In genomic region chr17:50603340-50603739, GRCh38 we compare ENCODE assay signal across 11 cellular contexts. TPM values are rescaled to one million over a fixed set of nuclear protein-coding genes. Genes with fewer than 3 reads are reported as not detected.
DNase-seq lines count a peak whose midpoint lies in the region; ATAC-seq and TF ChIP-seq lines count a peak whose summit lies in the region.
"Had no signal": no experiment of that assay in that cellular context is flagged by ENCODE, and none has a peak within 500 bp of the region (broad histone marks: within the 10 kb centered on the region; RNA-seq: fewer than 3 reads in every experiment).

No MANE protein-coding gene starts in this region.

- H3K27ac ChIP-seq in trophoblast cell (ENCODE audit: low read depth, low read length) = no peak overlapping the region
- H3K27ac ChIP-seq: BLaER1, tibial artery had no signal

- H3K4me1 ChIP-seq in trophoblast cell (ENCODE audit: control insufficient read depth in 1 of 2, insufficient read depth in 2 of 2, low read length in 2 of 2) = no peaks in the 10 kb centered on the region

- no peak overlapping the region for H4K8ac ChIP-seq in trophoblast cell (ENCODE audit: low read depth, low read length)

- H3K36me3 ChIP-seq in trophoblast cell (ENCODE audit: control insufficient read depth in 1 of 2, insufficient read depth in 2 of 2, low read length in 2 of 2) = no peaks in the 10 kb centered on the region
- H3K36me3 ChIP-seq: BLaER1, tibial artery had no signal

- H3K27me3 ChIP-seq in trophoblast cell (ENCODE audit: insufficient read depth, low read length) = no peaks in the 10 kb centered on the region
- H3K27me3 ChIP-seq: BLaER1 had no signal

- no peak overlapping the region for H2BK12ac ChIP-seq in trophoblast cell (ENCODE audit: low read length)

- H2AK5ac ChIP-seq in trophoblast cell (ENCODE audit: low read length) = no peak overlapping the region

- WGBS in trophoblast cell (ENCODE audit: extremely low coverage, insufficient coverage, insufficient read length) = no CpG with 5 or more reads among the region's 9 CpGs

- DNase-seq in NCI-H524 (lab: John Stamatoyannopoulos, UW) (peak; percentile 17 to 48), NCI-H524 treated with DMSO at 0.1 percent for 48 hours (lab: John Stamatoyannopoulos, UW) (no peak), Kasumi-1 (lab: John Stamatoyannopoulos, UW) (peak; percentile 49 to 72), trophoblast cell (peak; percentile 22 to 35), HK-2 (ENCODE audit: unreplicated experiment) (no peak), dedifferentiated amniotic fluid mesenchymal stem cell (ENCODE audit: extremely low spot score) (no peak)
- DNase-seq: NCI-H226, tibial artery had no signal

- no peak overlapping the region for H4K91ac ChIP-seq in trophoblast cell (ENCODE audit: low read depth, low read length)

- no peaks in the 10 kb centered on the region for H3K79me1 ChIP-seq in trophoblast cell (ENCODE audit: low read length)

- H2BK120ac ChIP-seq in trophoblast cell (ENCODE audit: insufficient read depth, low read length, poor library complexity) = no peak overlapping the region

- H3K4ac ChIP-seq in trophoblast cell (ENCODE audit: low read depth, low read length) = no peak overlapping the region

- no peak overlapping the region for H3K4me3 ChIP-seq in trophoblast cell (ENCODE audit: low read depth, low read length)
- H3K4me3 ChIP-seq: BLaER1, tibial artery had no signal

- no peak overlapping the region for H4K12ac ChIP-seq in trophoblast cell (ENCODE audit: low read depth, low read length)

- no peak overlapping the region for H2AFZ ChIP-seq in trophoblast cell (ENCODE audit: insufficient read depth, low read length, poor library complexity)

- H3K79me2 ChIP-seq in trophoblast cell (ENCODE audit: control insufficient read depth, insufficient read depth, low read length, poor library complexity) = no peaks in the 10 kb centered on the region

- H3K14ac ChIP-seq in trophoblast cell (ENCODE audit: low read length) = no peak overlapping the region

- H3K23ac ChIP-seq in trophoblast cell (ENCODE audit: low read length) = no peak overlapping the region

- H3K4me2 ChIP-seq in trophoblast cell (ENCODE audit: low read length) = no peak overlapping the region
- H3K4me2 ChIP-seq: BLaER1 had no signal

- H3K9me3 ChIP-seq in trophoblast cell (ENCODE audit: insufficient read depth, low read depth, low read length) = no peaks in the 10 kb centered on the region
- H3K9me3 ChIP-seq: BLaER1, tibial artery had no signal

- H3K18ac ChIP-seq in trophoblast cell (ENCODE audit: low read length) = no peak overlapping the region

- ATAC-seq in SK-N-SH treated with all-trans-retinoic acid at 6 μM for 48 hours = peak; percentile 34
- no peak for ATAC-seq in HG02642 (IDR thresholded peaks at IDR 0.05; ENCODE audit: poor library complexity, unreplicated experiment)

- H2BK5ac ChIP-seq in trophoblast cell (ENCODE audit: low read depth, low read length, poor library complexity) = no peak overlapping the region

- no peak overlapping the region for H3K9ac ChIP-seq in trophoblast cell (ENCODE audit: low read length)
- H3K9ac ChIP-seq: BLaER1 had no signal

TF ChIP-seq in SK-N-SH treated with all-trans-retinoic acid at 6 μM for 48 hours, 23 proteins besides CTCF, POLR2A, EP300 and RAD21 (continues in another document):
- TF ChIP-seq ZNF70 (CRISPR knock-in tag; IDR thresholded peaks at IDR 0.05) (no peak), GLIS3 (CRISPR knock-in tag; IDR thresholded peaks at IDR 0.05) (no peak), CSRNP3 (CRISPR knock-in tag; IDR thresholded peaks at IDR 0.05) (no peak), RARB (CRISPR knock-in tag; IDR thresholded peaks at IDR 0.05) (no peak), CSDC2 (CRISPR knock-in tag; IDR thresholded peaks at IDR 0.05) (no peak), SNAI2 (CRISPR knock-in tag; IDR thresholded peaks at IDR 0.05) (no peak), OSR1 (CRISPR knock-in tag; IDR thresholded peaks at IDR 0.05) (no peak), ZNF8 (CRISPR knock-in tag; IDR thresholded peaks at IDR 0.05) (no peak), ARNTL (CRISPR knock-in tag; IDR thresholded peaks at IDR 0.05; ENCODE audit: borderline replicate concordance, low read depth) (no peak), TCF4 (CRISPR knock-in tag; IDR thresholded peaks at IDR 0.05; ENCODE audit: borderline replicate concordance) (no peak), ESRRG (CRISPR knock-in tag; IDR thresholded peaks at IDR 0.05) (no peak), ZFP30 (CRISPR knock-in tag; IDR thresholded peaks at IDR 0.05) (no peak), TSHZ2 (CRISPR knock-in tag; IDR thresholded peaks at IDR 0.05) (no peak), CREB5 (CRISPR knock-in tag; IDR thresholded peaks at IDR 0.05; ENCODE audit: low read depth) (no peak), PPARA (CRISPR knock-in tag; IDR thresholded peaks at IDR 0.05; ENCODE audit: borderline replicate concordance) (no peak), ZNF565 (CRISPR knock-in tag; conservative IDR thresholded peaks at IDR 0.05; ENCODE audit: low read depth) (no peak)
- TF ChIP-seq, protein P1, sequence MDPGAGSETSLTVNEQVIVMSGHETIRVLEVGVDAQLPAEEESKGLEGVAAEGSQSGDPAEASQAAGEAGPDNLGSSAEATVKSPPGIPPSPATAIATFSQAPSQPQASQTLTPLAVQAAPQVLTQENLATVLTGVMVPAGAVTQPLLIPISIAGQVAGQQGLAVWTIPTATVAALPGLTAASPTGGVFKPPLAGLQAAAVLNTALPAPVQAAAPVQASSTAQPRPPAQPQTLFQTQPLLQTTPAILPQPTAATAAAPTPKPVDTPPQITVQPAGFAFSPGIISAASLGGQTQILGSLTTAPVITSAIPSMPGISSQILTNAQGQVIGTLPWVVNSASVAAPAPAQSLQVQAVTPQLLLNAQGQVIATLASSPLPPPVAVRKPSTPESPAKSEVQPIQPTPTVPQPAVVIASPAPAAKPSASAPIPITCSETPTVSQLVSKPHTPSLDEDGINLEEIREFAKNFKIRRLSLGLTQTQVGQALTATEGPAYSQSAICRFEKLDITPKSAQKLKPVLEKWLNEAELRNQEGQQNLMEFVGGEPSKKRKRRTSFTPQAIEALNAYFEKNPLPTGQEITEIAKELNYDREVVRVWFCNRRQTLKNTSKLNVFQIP (CRISPR knock-in tag; IDR thresholded peaks at IDR 0.05; ENCODE audit: borderline replicate concordance, low read depth) = no peak

RNA-seq across cellular contexts. Expression of gene ABCC3, which starts 31.3 kb away (rescaled TPM):
- polyA plus RNA-seq in trophoblast cell (2013) = 0.04 and 0.07 TPM in 2 replicates

RNA-seq across cellular contexts. Expression of gene CACNA1G, which starts 42.8 kb away (rescaled TPM):
- 0.04 TPM in 2 replicates for polyA plus RNA-seq in trophoblast cell (2013)

RNA-seq across cellular contexts. Expression of gene SPATA20, which starts 56.4 kb away (rescaled TPM):
- polyA plus RNA-seq in trophoblast cell (2013) = 13.4 and 15.5 TPM in 2 replicates

Comparison
In these comparisons a context has a peak if more than half of its experiments do, and no peak if none do; other contexts are left out.
1. DNase-seq: peak in NCI-H524 (2 of 2), Kasumi-1 (2 of 2) and trophoblast cell (2 of 2); none in NCI-H524 treated with DMSO at 0.1 percent for 48 hours (single experiment), HK-2 (single experiment) and dedifferentiated amniotic fluid mesenchymal stem cell (single experiment).